In genomic region chr6:7042654-7043545, GRCh38 we compare ENCODE assay signal across 2 cellular contexts.
TF ChIP-seq lines count a peak whose summit lies in the region.

No MANE protein-coding gene starts in this region.

TF ChIP-seq in K562, 482 proteins besides CTCF, POLR2A, EP300 and RAD21 (continued from another document):
- TF ChIP-seq, protein P1, sequence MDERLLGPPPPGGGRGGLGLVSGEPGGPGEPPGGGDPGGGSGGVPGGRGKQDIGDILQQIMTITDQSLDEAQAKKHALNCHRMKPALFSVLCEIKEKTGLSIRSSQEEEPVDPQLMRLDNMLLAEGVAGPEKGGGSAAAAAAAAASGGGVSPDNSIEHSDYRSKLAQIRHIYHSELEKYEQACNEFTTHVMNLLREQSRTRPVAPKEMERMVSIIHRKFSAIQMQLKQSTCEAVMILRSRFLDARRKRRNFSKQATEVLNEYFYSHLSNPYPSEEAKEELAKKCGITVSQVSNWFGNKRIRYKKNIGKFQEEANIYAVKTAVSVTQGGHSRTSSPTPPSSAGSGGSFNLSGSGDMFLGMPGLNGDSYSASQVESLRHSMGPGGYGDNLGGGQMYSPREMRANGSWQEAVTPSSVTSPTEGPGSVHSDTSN (CRISPR knock-in tag; IDR thresholded peaks at IDR 0.05; ENCODE audit: low read depth): no peak
- TF ChIP-seq, protein P1 (tag; conservative IDR thresholded peaks at IDR 0.05; ENCODE audit: low read depth): peak; percentile 63
- TF ChIP-seq MAFK (IDR thresholded peaks at IDR 0.05; ENCODE audit: low read length) (no peak), ZNF239 (CRISPR knock-in tag; IDR thresholded peaks at IDR 0.05) (no peak), ZNF561 (CRISPR knock-in tag; conservative IDR thresholded peaks at IDR 0.05) (no peak), GATA2 (CRISPR knock-in tag; IDR thresholded peaks at IDR 0.05) (no peak), ZBTB12 (CRISPR knock-in tag; IDR thresholded peaks at IDR 0.05) (no peak), GATAD2B (IDR thresholded peaks at IDR 0.05; ENCODE audit: borderline replicate concordance) (no peak), ETV5 (CRISPR knock-in tag; IDR thresholded peaks at IDR 0.05; ENCODE audit: low read depth) (no peak), KLF1 (tag; IDR thresholded peaks at IDR 0.05) (peak; percentile 51; the same call in 1 of the 2 replicates), GTF2A2 (tag; IDR thresholded peaks at IDR 0.05) (no peak)

TF ChIP-seq in HepG2, 621 proteins besides CTCF, POLR2A, EP300 and RAD21 (continued from another document and continues in another):
- TF ChIP-seq ZNF281 (CRISPR knock-in tag; IDR thresholded peaks at IDR 0.05; ENCODE audit: borderline replicate concordance) (peak; percentile 93), HINFP (CRISPR knock-in tag; IDR thresholded peaks at IDR 0.05; ENCODE audit: low read depth) (peak; percentile 67), KLF11 (CRISPR knock-in tag; IDR thresholded peaks at IDR 0.05) (peak; percentile 85; the same call in 1 of the 2 replicates), TOE1 (CRISPR knock-in tag; IDR thresholded peaks at IDR 0.05) (no peak; the same call in 1 of the 2 replicates), ATF7 (IDR thresholded peaks at IDR 0.05) (peak; percentile 75), ATF7 (CRISPR knock-in tag; IDR thresholded peaks at IDR 0.05) (peak; percentile 83), DBP (CRISPR knock-in tag; IDR thresholded peaks at IDR 0.05; ENCODE audit: not compliant biosample characterization) (no peak), ZNF609 (CRISPR knock-in tag; IDR thresholded peaks at IDR 0.05; ENCODE audit: borderline replicate concordance) (peak; percentile 86), POLR2AphosphoS2 (IDR thresholded peaks at IDR 0.05; ENCODE audit: low read depth, low read length) (no peak), TAF15 (IDR thresholded peaks at IDR 0.05; ENCODE audit: low read depth, low read length, poor library complexity, severe bottlenecking) (no peak), ZNF253 (CRISPR knock-in tag; IDR thresholded peaks at IDR 0.05; ENCODE audit: borderline replicate concordance) (no peak), ZNF792 (CRISPR knock-in tag; IDR thresholded peaks at IDR 0.05) (peak; percentile 82), ZNF124 (CRISPR knock-in tag; IDR thresholded peaks at IDR 0.05) (peak; percentile 83), ZBTB8A (CRISPR knock-in tag; IDR thresholded peaks at IDR 0.05; ENCODE audit: borderline replicate concordance, low read depth) (peak; percentile 83; the same call in 1 of the 2 replicates), TFDP1 (CRISPR knock-in tag; IDR thresholded peaks at IDR 0.05; ENCODE audit: borderline replicate concordance) (peak; percentile 73; the same call in 1 of the 2 replicates), ZNF160 (CRISPR knock-in tag; IDR thresholded peaks at IDR 0.05) (peak; percentile 65), YEATS4 (CRISPR knock-in tag; IDR thresholded peaks at IDR 0.05; ENCODE audit: borderline replicate concordance) (no peak; the same call in 1 of the 2 replicates), CBX5 (CRISPR knock-in tag; IDR thresholded peaks at IDR 0.05; ENCODE audit: borderline replicate concordance) (no peak; the same call in 1 of the 2 replicates), GPBP1L1 (CRISPR knock-in tag; IDR thresholded peaks at IDR 0.05) (no peak), THAP9 (CRISPR knock-in tag; IDR thresholded peaks at IDR 0.05; ENCODE audit: borderline replicate concordance) (peak; percentile 79), CREB3 (CRISPR knock-in tag; IDR thresholded peaks at IDR 0.05) (no peak), FOXA1 (IDR thresholded peaks at IDR 0.05) (no peak), FOXA1 (CRISPR knock-in tag; IDR thresholded peaks at IDR 0.05) (peak; percentile 25), ZNF790 (CRISPR knock-in tag; IDR thresholded peaks at IDR 0.05; ENCODE audit: borderline replicate concordance) (no peak; the same call in 1 of the 2 replicates)
- TF ChIP-seq, protein P2, sequence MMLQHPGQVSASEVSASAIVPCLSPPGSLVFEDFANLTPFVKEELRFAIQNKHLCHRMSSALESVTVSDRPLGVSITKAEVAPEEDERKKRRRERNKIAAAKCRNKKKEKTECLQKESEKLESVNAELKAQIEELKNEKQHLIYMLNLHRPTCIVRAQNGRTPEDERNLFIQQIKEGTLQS (CRISPR knock-in tag; IDR thresholded peaks at IDR 0.05): 0 out of 2 replicates have a peak, but pooled peaks have one; percentile 60
- TF ChIP-seq, protein P3, sequence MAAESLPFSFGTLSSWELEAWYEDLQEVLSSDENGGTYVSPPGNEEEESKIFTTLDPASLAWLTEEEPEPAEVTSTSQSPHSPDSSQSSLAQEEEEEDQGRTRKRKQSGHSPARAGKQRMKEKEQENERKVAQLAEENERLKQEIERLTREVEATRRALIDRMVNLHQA (CRISPR knock-in tag; IDR thresholded peaks at IDR 0.05): no peak
- TF ChIP-seq, protein P4, sequence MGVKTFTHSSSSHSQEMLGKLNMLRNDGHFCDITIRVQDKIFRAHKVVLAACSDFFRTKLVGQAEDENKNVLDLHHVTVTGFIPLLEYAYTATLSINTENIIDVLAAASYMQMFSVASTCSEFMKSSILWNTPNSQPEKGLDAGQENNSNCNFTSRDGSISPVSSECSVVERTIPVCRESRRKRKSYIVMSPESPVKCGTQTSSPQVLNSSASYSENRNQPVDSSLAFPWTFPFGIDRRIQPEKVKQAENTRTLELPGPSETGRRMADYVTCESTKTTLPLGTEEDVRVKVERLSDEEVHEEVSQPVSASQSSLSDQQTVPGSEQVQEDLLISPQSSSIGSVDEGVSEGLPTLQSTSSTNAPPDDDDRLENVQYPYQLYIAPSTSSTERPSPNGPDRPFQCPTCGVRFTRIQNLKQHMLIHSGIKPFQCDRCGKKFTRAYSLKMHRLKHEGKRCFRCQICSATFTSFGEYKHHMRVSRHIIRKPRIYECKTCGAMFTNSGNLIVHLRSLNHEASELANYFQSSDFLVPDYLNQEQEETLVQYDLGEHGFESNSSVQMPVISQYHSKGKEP (CRISPR knock-in tag; IDR thresholded peaks at IDR 0.05): no peak
